In the genomic region with DNA sequence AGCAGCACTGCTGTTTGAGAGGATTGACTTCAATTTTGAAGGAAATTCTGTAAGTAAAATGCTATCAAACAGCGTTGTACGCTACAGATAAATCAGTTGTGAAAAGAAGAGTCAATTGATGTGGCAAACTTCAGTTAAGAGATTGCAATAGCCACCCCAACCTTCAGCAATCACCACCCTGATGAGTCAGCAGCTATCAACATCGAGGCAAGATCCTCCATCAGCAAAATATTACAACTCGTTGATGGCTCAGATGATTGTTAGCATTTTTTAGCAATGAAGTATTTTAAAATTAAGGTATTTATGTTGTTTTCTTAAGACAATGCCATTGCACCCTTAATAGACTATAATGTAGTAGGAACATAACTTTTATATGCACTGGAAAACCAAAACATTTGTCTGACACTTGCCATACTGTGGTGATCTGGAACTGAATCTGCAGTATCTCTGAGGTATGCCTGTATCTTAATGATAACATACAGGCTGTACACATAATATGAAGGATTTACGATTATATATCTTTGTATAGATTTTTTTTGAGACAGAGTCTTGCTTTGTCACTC, we compare ENCODE assay signal across 21 cellular contexts. TPM values are rescaled to one million over a fixed set of nuclear protein-coding genes. Genes with fewer than 3 reads are reported as not detected.
DNase-seq lines count a peak whose midpoint lies in the region; ATAC-seq and TF ChIP-seq lines count a peak whose summit lies in the region.
"Had no signal": no experiment of that assay in that cellular context is flagged by ENCODE, and none has a peak within 500 bp of the region (broad histone marks: within the 10 kb centered on the region; RNA-seq: fewer than 3 reads in every experiment).

No MANE protein-coding gene starts in this region.

- no peak overlapping the region for H4K8ac ChIP-seq in mesendoderm (ENCODE audit: low read depth, low read length)

- ATAC-seq in CD8-positive, alpha-beta T cell, result no peak
- ATAC-seq in HG02973 (IDR thresholded peaks at IDR 0.05; ENCODE audit: unreplicated experiment), result no peak
- ATAC-seq: activated CD4-positive, CD25-positive, alpha-beta regulatory T cell treated with anti-CD3 and anti-CD28 coated beads, Interleukin-2, amount 50 U/mL, for 24 hours; mucosa of descending colon; stimulated activated effector memory CD8-positive, alpha-beta T cell treated with anti-CD3 and anti-CD28 coated beads, Interleukin-12 subunit alpha, Interleukin-12 subunit beta, amount 100 ng/mL, for 72 hours had no signal

- no peaks in the 10 kb centered on the region for H3K4me1 Mint-ChIP-seq in CD8-positive, alpha-beta T cell (ENCODE audit: low read depth)
- H3K4me1 Mint-ChIP-seq: activated naive CD8-positive, alpha-beta T cell treated with anti-CD3 and anti-CD28 coated beads, Interleukin-2, amount 10 ng/mL, durations not matched to agents 7 days and 5 days; stimulated activated effector memory CD8-positive, alpha-beta T cell treated with anti-CD3 and anti-CD28 coated beads, Interleukin-12 subunit alpha, Interleukin-12 subunit beta, amount 100 ng/mL, for 72 hours had no signal

- no peaks in the 10 kb centered on the region for H3K36me3 ChIP-seq in mesendoderm (ENCODE audit: control insufficient read depth, insufficient read depth, low read length)
- H3K36me3 ChIP-seq in CD8-positive, alpha-beta T cell (ENCODE audit: insufficient read depth, low read length), result no peaks in the 10 kb centered on the region

- TF ChIP-seq CTCF in cardiac fibroblast (IDR thresholded peaks at IDR 0.05; ENCODE audit: low read depth, low read length), result no peak
- no peak for TF ChIP-seq CTCF in CD8-positive, alpha-beta T cell (IDR thresholded peaks at IDR 0.05)

- H3K9me3 ChIP-seq in CD8-positive, alpha-beta T cell (ENCODE audit: low read length), result no peaks in the 10 kb centered on the region
- H3K9me3 ChIP-seq: esophagus muscularis mucosa, mucosa of descending colon, neutrophil, SJCRH30, testis had no signal

- no peak overlapping the region for H2BK15ac ChIP-seq in mesendoderm (replicated peaks; ENCODE audit: low read depth)

- no peak overlapping the region for H3K23ac ChIP-seq in mesendoderm (ENCODE audit: low read length)

- H3K79me2 ChIP-seq in mesendoderm (ENCODE audit: control insufficient read depth, insufficient read depth, low read length), result no peaks in the 10 kb centered on the region

- DNase-seq in GM04504 (ENCODE audit: low read depth) (peak; percentile 48), LHCN-M2 (ENCODE audit: low read depth) (peak; percentile 32), cardiac fibroblast (ENCODE audit: low read depth in 2 of 2) (peak; percentile 5 to 54), mesendoderm (peak; percentile 5)
- no peak for DNase-seq in activated T-cell treated with anti-CD3 and anti-CD28 coated beads, Interleukin-2, amount 50 U/mL, for 48 hours
- no peak for DNase-seq in CD8-positive, alpha-beta T cell
- DNase-seq: activated CD8-positive, alpha-beta memory T cell treated with anti-CD3 and anti-CD28 coated beads for 24 hours; activated naive CD8-positive, alpha-beta T cell treated with anti-CD3 and anti-CD28 coated beads, Interleukin-2, amount 10 ng/mL, durations not matched to agents 7 days and 5 days; mucosa of descending colon; NCI-H1048; NCI-H2081 treated with DMSO at 0.1 percent for 48 hours; NCI-H524; SJCRH30; stimulated activated CD4-positive, alpha-beta T cell treated with anti-CD3 and anti-CD28 coated beads, Interleukin-15, amount 100 ng/mL, for 24 hours; testis had no signal

- no peak overlapping the region for H3K9ac ChIP-seq in mesendoderm (ENCODE audit: low read length)
- H3K9ac ChIP-seq: BLaER1 treated with 17β-estradiol and CSF1 and Interleukin-3, amounts not matched to agents 10 nM and 100 nM had no signal

- H3K79me1 ChIP-seq in mesendoderm (ENCODE audit: low read length), result no peaks in the 10 kb centered on the region

- H4K5ac ChIP-seq in mesendoderm (ENCODE audit: low read length), result no peak overlapping the region

- WGBS in mesendoderm (ENCODE audit: extremely low coverage, insufficient coverage, low lambda C conversion rate), result no CpG with 5 or more reads among the region's 5 CpGs

- H3K56ac ChIP-seq in mesendoderm (ENCODE audit: low read length), result no peak overlapping the region

- H3K9me3 Mint-ChIP-seq in CD8-positive, alpha-beta T cell, result no peaks in the 10 kb centered on the region
- H3K9me3 Mint-ChIP-seq: stimulated activated effector memory CD8-positive, alpha-beta T cell treated with anti-CD3 and anti-CD28 coated beads, Interleukin-12 subunit alpha, Interleukin-12 subunit beta, amount 100 ng/mL, for 72 hours had no signal

- H3K18ac ChIP-seq in mesendoderm (ENCODE audit: low read length), result no peak overlapping the region

- H2AK5ac ChIP-seq in mesendoderm (ENCODE audit: low read length), result no peak overlapping the region

- POLR2A ChIA-PET in CD8-positive, alpha-beta T cell (lab: Charles Lee), result no interaction called here

- no peaks in the 10 kb centered on the region for H3K27me3 Mint-ChIP-seq in CD8-positive, alpha-beta T cell (ENCODE audit: low read depth)
- H3K27me3 Mint-ChIP-seq: activated naive CD8-positive, alpha-beta T cell treated with anti-CD3 and anti-CD28 coated beads, Interleukin-2, amount 10 ng/mL, durations not matched to agents 7 days and 5 days had no signal

- H3K4me1 ChIP-seq in mesendoderm (ENCODE audit: control insufficient read depth, low read depth, low read length), result no peaks in the 10 kb centered on the region
- no peaks in the 10 kb centered on the region for H3K4me1 ChIP-seq in CD8-positive, alpha-beta T cell (ENCODE audit: insufficient read depth, low read length)
- H3K4me1 ChIP-seq: esophagus muscularis mucosa, SJCRH30, testis had no signal

- CTCF ChIA-PET in CD8-positive, alpha-beta T cell (lab: Charles Lee), result interaction anchor here (2.6 kb wide), 1 partner anchor 57 kb away, joined by 11 read pairs; no protein-coding TSS in a partner anchor

- H2BK120ac ChIP-seq in mesendoderm (ENCODE audit: low read depth, low read length), result no peak overlapping the region

- H2BK5ac ChIP-seq in mesendoderm (ENCODE audit: low read length), result no peak overlapping the region

- intact Hi-C loops in CD8-positive, alpha-beta T cell (cut with DNase I, micrococcal nuclease), result no loop called here

- H3K36me3 Mint-ChIP-seq in CD8-positive, alpha-beta T cell, result peaks cover 73% of the 10 kb centered on the region

- H3K4me3 Mint-ChIP-seq in CD8-positive, alpha-beta T cell, result no peak overlapping the region
- H3K4me3 Mint-ChIP-seq: activated naive CD8-positive, alpha-beta T cell treated with anti-CD3 and anti-CD28 coated beads, Interleukin-2, amount 10 ng/mL, durations not matched to agents 7 days and 5 days; stimulated activated effector memory CD8-positive, alpha-beta T cell treated with anti-CD3 and anti-CD28 coated beads, Interleukin-12 subunit alpha, Interleukin-12 subunit beta, amount 100 ng/mL, for 72 hours had no signal

- H3K4ac ChIP-seq in mesendoderm (ENCODE audit: low read depth, low read length), result no peak overlapping the region

- no peak overlapping the region for H3K27ac ChIP-seq in mesendoderm (ENCODE audit: low read depth, low read length)
- no peak overlapping the region for H3K27ac ChIP-seq in CD8-positive, alpha-beta T cell (ENCODE audit: low read depth, low read length)
- H3K27ac ChIP-seq: BLaER1 treated with 17β-estradiol and CSF1 and Interleukin-3, amounts not matched to agents 10 nM and 100 nM; esophagus muscularis mucosa; neutrophil; SJCRH30; testis had no signal

- H3K4me3 ChIP-seq in cardiac fibroblast (replicated peaks in 1 of 2; ENCODE audit: low read depth in 2 of 2, low read length in 2 of 2), result no peak overlapping the region
- no peak overlapping the region for H3K4me3 ChIP-seq in mesendoderm (ENCODE audit: low read length)
- H3K4me3 ChIP-seq in CD8-positive, alpha-beta T cell (ENCODE audit: low read depth, low read length), result no peak overlapping the region
- H3K4me3 ChIP-seq: BLaER1 treated with 17β-estradiol and CSF1 and Interleukin-3, amounts not matched to agents 10 nM and 100 nM; esophagus muscularis mucosa; mucosa of descending colon; SJCRH30; testis had no signal

- no peak overlapping the region for H3K27ac Mint-ChIP-seq in CD8-positive, alpha-beta T cell
- H3K27ac Mint-ChIP-seq: activated naive CD8-positive, alpha-beta T cell treated with anti-CD3 and anti-CD28 coated beads, Interleukin-2, amount 10 ng/mL, durations not matched to agents 7 days and 5 days; stimulated activated effector memory CD8-positive, alpha-beta T cell treated with anti-CD3 and anti-CD28 coated beads, Interleukin-12 subunit alpha, Interleukin-12 subunit beta, amount 100 ng/mL, for 72 hours had no signal

- H3K27me3 ChIP-seq in mesendoderm (ENCODE audit: insufficient read depth, low read length, poor library complexity), result no peaks in the 10 kb centered on the region
- H3K27me3 ChIP-seq in CD8-positive, alpha-beta T cell (ENCODE audit: insufficient read depth, low read length), result no peaks in the 10 kb centered on the region
- H3K27me3 ChIP-seq: BLaER1 treated with 17β-estradiol and CSF1 and Interleukin-3, amounts not matched to agents 10 nM and 100 nM; esophagus muscularis mucosa; neutrophil; SJCRH30; testis had no signal

- H3K4me2 ChIP-seq in mesendoderm (ENCODE audit: low read length), result no peak overlapping the region
- H3K4me2 ChIP-seq: BLaER1 treated with 17β-estradiol and CSF1 and Interleukin-3, amounts not matched to agents 10 nM and 100 nM had no signal

RNA-seq across cellular contexts. Expression of gene VPS13A, which starts 47.5 kb away (rescaled TPM):
- total RNA-seq in LHCN-M2 (2014; rRNA removed), result 5.1 and 8.8 TPM in 2 replicates
- 1.9 TPM for polyA plus RNA-seq in LHCN-M2 (2012)
- polyA plus RNA-seq in mesendoderm (2013, experiment 1 of 2), result 13.4 TPM
- 13.1 TPM for polyA plus RNA-seq in mesendoderm (2013, experiment 2 of 2)
- 10 to 100 TPM; 35.5 to 37.4 TPM for total RNA-seq in CD8-positive, alpha-beta T cell

Comparison
In these comparisons a context has a peak if more than half of its experiments do, and no peak if none do; other contexts are left out.
1. DNase-seq: peak in GM04504 (single experiment), LHCN-M2 (single experiment), cardiac fibroblast (2 of 2) and mesendoderm (single experiment); none in activated T-cell treated with anti-CD3 and anti-CD28 coated beads, Interleukin-2, amount 50 U/mL, for 48 hours (0 of 2) and CD8-positive, alpha-beta T cell (0 of 7).